16 cellular contexts compared by ENCODE assay signal in genomic region chr1:51566260-51566659, GRCh38.
"Had no signal": no experiment of that assay in that cellular context is flagged by ENCODE, and none has a peak within 500 bp of the region (broad histone marks: within the 10 kb centered on the region; RNA-seq: fewer than 3 reads in every experiment).

No MANE protein-coding gene starts in this region.

- H3K4me3 Mint-ChIP-seq: activated CD4-positive, alpha-beta T cell treated with anti-CD3 and anti-CD28 coated beads for 36 hours; activated CD8-positive, alpha-beta T cell treated with anti-CD3 and anti-CD28 coated beads, Interleukin-2, amount 10 ng/mL, durations not matched to agents 7 days and 5 days; activated naive CD4-positive, alpha-beta T cell treated with anti-CD3 and anti-CD28 coated beads, Interleukin-2, amount 10 ng/mL, durations not matched to agents 7 days and 5 days; naive thymus-derived CD8-positive, alpha-beta T cell had no signal

- H3K27ac Mint-ChIP-seq: activated CD4-positive, alpha-beta T cell treated with anti-CD3 and anti-CD28 coated beads for 36 hours; activated CD8-positive, alpha-beta T cell treated with anti-CD3 and anti-CD28 coated beads, Interleukin-2, amount 10 ng/mL, durations not matched to agents 7 days and 5 days; activated naive CD4-positive, alpha-beta T cell treated with anti-CD3 and anti-CD28 coated beads, Interleukin-2, amount 10 ng/mL, durations not matched to agents 7 days and 5 days; naive thymus-derived CD8-positive, alpha-beta T cell had no signal

- H3K27me3 Mint-ChIP-seq: activated CD4-positive, alpha-beta T cell treated with anti-CD3 and anti-CD28 coated beads for 36 hours; activated naive CD4-positive, alpha-beta T cell treated with anti-CD3 and anti-CD28 coated beads, Interleukin-2, amount 10 ng/mL, durations not matched to agents 7 days and 5 days; naive thymus-derived CD8-positive, alpha-beta T cell had no signal

- H3K27ac ChIP-seq: brain microvascular endothelial cell, esophagus muscularis mucosa, neutrophil, right atrium auricular region, uterus had no signal

- DNase-seq: activated CD4-positive, alpha-beta T cell treated with anti-CD3 and anti-CD28 coated beads for 36 hours; activated CD8-positive, alpha-beta T cell treated with anti-CD3 and anti-CD28 coated beads, Interleukin-2, amount 10 ng/mL, durations not matched to agents 7 days and 5 days; activated naive CD4-positive, alpha-beta T cell treated with anti-CD3 and anti-CD28 coated beads, Interleukin-2, amount 10 ng/mL, durations not matched to agents 7 days and 5 days; brain microvascular endothelial cell; dermis blood vessel endothelial cell; foreskin melanocyte; head of caudate nucleus; mucosa of descending colon; naive thymus-derived CD8-positive, alpha-beta T cell; posterior cingulate gyrus; small intestine; uterus had no signal

- H3K4me3 ChIP-seq: esophagus muscularis mucosa, mucosa of descending colon, right atrium auricular region, uterus had no signal

- H3K27me3 ChIP-seq: brain microvascular endothelial cell, esophagus muscularis mucosa, neutrophil, right atrium auricular region, uterus had no signal

- ATAC-seq: activated CD4-positive, alpha-beta T cell treated with anti-CD3 and anti-CD28 coated beads for 36 hours; activated CD8-positive, alpha-beta T cell treated with anti-CD3 and anti-CD28 coated beads, Interleukin-2, amount 10 ng/mL, durations not matched to agents 7 days and 5 days; left lobe of liver; mucosa of descending colon; naive thymus-derived CD8-positive, alpha-beta T cell had no signal

- H3K4me1 ChIP-seq: uterus had no signal

- H3K36me3 ChIP-seq: brain microvascular endothelial cell, esophagus muscularis mucosa, neutrophil, right atrium auricular region, uterus had no signal

- H3K9me3 ChIP-seq: esophagus muscularis mucosa, mucosa of descending colon, neutrophil, right atrium auricular region, uterus had no signal

- H3K9me3 Mint-ChIP-seq: activated naive CD4-positive, alpha-beta T cell treated with anti-CD3 and anti-CD28 coated beads, Interleukin-2, amount 10 ng/mL, durations not matched to agents 7 days and 5 days; naive thymus-derived CD8-positive, alpha-beta T cell had no signal

- H3K36me3 Mint-ChIP-seq: naive thymus-derived CD8-positive, alpha-beta T cell had no signal
